6 cellular contexts compared by ENCODE assay signal in genomic region chr10:100285316-100285715, GRCh38. TPM values are rescaled to one million over a fixed set of nuclear protein-coding genes. Genes with fewer than 3 reads are reported as not detected.
DNase-seq lines count a peak whose midpoint lies in the region; TF ChIP-seq lines count a peak whose summit lies in the region.
"Not testable (repeated sequence)": the region's sequence is repeated elsewhere in the genome, so short reads cannot be mapped to it uniquely, and the experiment has no call there.

No MANE protein-coding gene starts in this region.

- peaks cover 23% of the 10 kb centered on the region for H3K4me1 Mint-ChIP-seq in activated CD4-positive, alpha-beta memory T cell treated with anti-CD3 and anti-CD28 coated beads for 36 hours (ENCODE audit: low read depth)
- peaks cover 12% of the 10 kb centered on the region for H3K4me1 Mint-ChIP-seq in progenitor cell of endocrine pancreas (ENCODE audit: low read depth)

- H3K4me3 ChIP-seq in AG09309 (ENCODE audit: control insufficient read depth, low read depth, low read length) (peak overlapping the region; percentile 93), coronary artery (peak overlapping the region; percentile 98), iPS-20b (ENCODE audit: low read length) (peak overlapping the region; percentile 93)
- not testable (repeated sequence) for H3K4me3 ChIP-seq in KMS-11 (IDR thresholded peaks at IDR 0.05; ENCODE audit: insufficient read depth, low read depth, low read length)

- H3K27ac ChIP-seq in KMS-11, result peak overlapping the region; percentile 75; the same call in 1 of the 2 replicates
- peak overlapping the region; percentile 90 to 99 for H3K27ac ChIP-seq in coronary artery
- H3K27ac ChIP-seq in iPS-20b (ENCODE audit: low read length), result peak overlapping the region; percentile 72

- H3K79me2 ChIP-seq in KMS-11 (ENCODE audit: insufficient read depth, low read depth), result peaks cover 46% of the 10 kb centered on the region

- peak overlapping the region; percentile 98 for H3K4me3 Mint-ChIP-seq in activated CD4-positive, alpha-beta memory T cell treated with anti-CD3 and anti-CD28 coated beads for 36 hours
- peak overlapping the region; percentile 99 for H3K4me3 Mint-ChIP-seq in progenitor cell of endocrine pancreas (ENCODE audit: low read depth)

- not testable (repeated sequence) for TF ChIP-seq CTCF in AG09309 (IDR thresholded peaks at IDR 0.05; ENCODE audit: control insufficient read depth, insufficient read depth, low read depth, low read length, missing control alignments); KMS-11 (conservative IDR thresholded peaks at IDR 0.05; ENCODE audit: low read depth, low read length); coronary artery (IDR thresholded peaks at IDR 0.05); progenitor cell of endocrine pancreas (IDR thresholded peaks at IDR 0.05; ENCODE audit: unreplicated experiment)

- DNase-seq in AG09309 (ENCODE audit: low read depth); activated CD4-positive, alpha-beta memory T cell treated with anti-CD3 and anti-CD28 coated beads for 36 hours; coronary artery (ENCODE audit: low spot score); progenitor cell of endocrine pancreas (ENCODE audit: low spot score, unreplicated experiment): not testable (repeated sequence)

- peak overlapping the region; percentile 99 for H3K27ac Mint-ChIP-seq in activated CD4-positive, alpha-beta memory T cell treated with anti-CD3 and anti-CD28 coated beads for 36 hours
- H3K27ac Mint-ChIP-seq in progenitor cell of endocrine pancreas, result peak overlapping the region; percentile 93

- H3K9ac ChIP-seq in KMS-11, result peak overlapping the region; percentile 82; the same call in 1 of the 2 replicates
- H3K9ac ChIP-seq in iPS-20b (ENCODE audit: low read depth, low read length), result peak overlapping the region; percentile 84

- H3K27me3 Mint-ChIP-seq in activated CD4-positive, alpha-beta memory T cell treated with anti-CD3 and anti-CD28 coated beads for 36 hours; progenitor cell of endocrine pancreas: not testable (repeated sequence)

- POLR2A ChIA-PET in activated CD4-positive, alpha-beta memory T cell treated with anti-CD3 and anti-CD28 coated beads for 36 hours (lab: Charles Lee), result interaction anchor here (2.1 kb wide), 1 partner anchor 224 kb away, joined by 8 read pairs; no protein-coding TSS in a partner anchor

- H3K36me3 ChIP-seq in KMS-11 (ENCODE audit: insufficient read depth), result not testable (repeated sequence)
- peaks cover 30% of the 10 kb centered on the region for H3K36me3 ChIP-seq in iPS-20b (ENCODE audit: insufficient read depth, low read depth, low read length)

- peak overlapping the region; percentile 92 for H3K4me2 ChIP-seq in KMS-11

- not testable (repeated sequence) for H4K20me1 ChIP-seq in KMS-11 (ENCODE audit: insufficient read depth)

- not testable (repeated sequence) for H3K27me3 ChIP-seq in KMS-11 (ENCODE audit: insufficient read depth, low read depth); iPS-20b (ENCODE audit: insufficient read depth, low read length)

- not testable (repeated sequence) for H3K9me3 Mint-ChIP-seq in activated CD4-positive, alpha-beta memory T cell treated with anti-CD3 and anti-CD28 coated beads for 36 hours; progenitor cell of endocrine pancreas (ENCODE audit: low read depth)

- CTCF ChIA-PET in activated CD4-positive, alpha-beta memory T cell treated with anti-CD3 and anti-CD28 coated beads for 36 hours (lab: Charles Lee), result interaction anchor here (1.0 to 1.7 kb wide), 3 partner anchors 46 to 198 kb away, joined by 3 to 6 read pairs (median 3); no protein-coding TSS in a partner anchor

- H2AFZ ChIP-seq in KMS-11 (ENCODE audit: low read depth), result not testable (repeated sequence)

- intact Hi-C loops in activated CD4-positive, alpha-beta memory T cell treated with anti-CD3 and anti-CD28 coated beads for 36 hours (cut with micrococcal nuclease), result loop anchor here (5.0 kb wide), 2 partner anchors 98 to 197 kb away; partner anchors contain the start of gene ERLIN1

- peaks cover 17% of the 10 kb centered on the region for H3K36me3 Mint-ChIP-seq in activated CD4-positive, alpha-beta memory T cell treated with anti-CD3 and anti-CD28 coated beads for 36 hours
- not testable (repeated sequence) for H3K36me3 Mint-ChIP-seq in progenitor cell of endocrine pancreas (ENCODE audit: insufficient read depth)

- H3K4me1 ChIP-seq in KMS-11 (ENCODE audit: low read depth, poor library complexity, severe bottlenecking), result peaks cover 22% of the 10 kb centered on the region
- not testable (repeated sequence) for H3K4me1 ChIP-seq in iPS-20b (ENCODE audit: insufficient read depth, low read length)

- not testable (repeated sequence) for H3K9me3 ChIP-seq in iPS-20b (ENCODE audit: insufficient read depth, low read depth, low read length)

RNA-seq across cellular contexts. Expression of gene BLOC1S2, which starts 1.2 kb away (rescaled TPM):
- total RNA-seq in activated CD4-positive, alpha-beta memory T cell treated with anti-CD3 and anti-CD28 coated beads for 36 hours, result 10 to 100 TPM; 50.5 to 51.5 TPM
- 28.7 and 31.6 TPM in 2 replicates for total RNA-seq in progenitor cell of endocrine pancreas

RNA-seq across cellular contexts. Expression of gene CWF19L1, which starts 17.9 kb away (rescaled TPM):
- total RNA-seq in activated CD4-positive, alpha-beta memory T cell treated with anti-CD3 and anti-CD28 coated beads for 36 hours, result 10 to 100 TPM; 40.6 to 42.5 TPM
- total RNA-seq in progenitor cell of endocrine pancreas, result 23.3 and 23.8 TPM in 2 replicates

RNA-seq across cellular contexts. Expression of gene PKD2L1, which starts 44.7 kb away (rescaled TPM):
- not detected for total RNA-seq in activated CD4-positive, alpha-beta memory T cell treated with anti-CD3 and anti-CD28 coated beads for 36 hours
- total RNA-seq in progenitor cell of endocrine pancreas, result 0.38 TPM in 1 of 2 replicates, not detected in the other

RNA-seq across cellular contexts. Expression of gene CHUK, which starts 55.9 kb away (rescaled TPM):
- total RNA-seq in activated CD4-positive, alpha-beta memory T cell treated with anti-CD3 and anti-CD28 coated beads for 36 hours, result 10 to 100 TPM; 26.2 to 26.6 TPM
- total RNA-seq in progenitor cell of endocrine pancreas, result 21.7 and 22.6 TPM in 2 replicates
